ENCODE assay signal across 1 cellular context in genomic region chr12:121536058-121536928, GRCh38.
TF ChIP-seq lines count a peak whose summit lies in the region.

No MANE protein-coding gene starts in this region.

TF ChIP-seq in H1, 55 proteins besides CTCF, POLR2A, EP300 and RAD21 (continued from another document):
- peak; percentile 100 for TF ChIP-seq CTBP2 (IDR thresholded peaks at IDR 0.05; ENCODE audit: borderline replicate concordance, insufficient read depth, insufficient read length, low read length)
